ENCODE assay signal across 8 cellular contexts in genomic region chr11:96013459-96014213, GRCh38.
A peak's percentile ranks its signal among the peaks of the same experiment; 100 is the strongest.
DNase-seq lines count a peak whose midpoint lies in the region; ATAC-seq and TF ChIP-seq lines count a peak whose summit lies in the region.

No MANE protein-coding gene starts in this region.

- peaks cover 54% of the 10 kb centered on the region for H3K4me1 ChIP-seq in HUES48 (ENCODE audit: control insufficient read depth, insufficient read depth, low read length)

- no peaks in the 10 kb centered on the region for H3K9me3 ChIP-seq in HUES48 (ENCODE audit: control insufficient read depth, insufficient read depth, low read length)

- no peaks in the 10 kb centered on the region for H3K27me3 Mint-ChIP-seq in activated T-cell treated with anti-CD3 and anti-CD28 coated beads, Interleukin-2, amount 50 U/mL, for 4 hours (ENCODE audit: low read depth)
- H3K27me3 Mint-ChIP-seq in nephron progenitor cell (ENCODE audit: low read depth, poor library complexity) = peaks cover 2% of the 10 kb centered on the region

- no peaks in the 10 kb centered on the region for H3K27me3 ChIP-seq in HUES48 (ENCODE audit: control insufficient read depth, insufficient read depth, low read length)

- ATAC-seq in activated T-cell treated with anti-CD3 and anti-CD28 coated beads, Interleukin-2, amount 50 U/mL, for 4 hours = peak; percentile 9 to 23
- ATAC-seq in HG02840 (IDR thresholded peaks at IDR 0.05; ENCODE audit: low FRiP score, unreplicated experiment) (no peak), GM21515 (IDR thresholded peaks at IDR 0.05; ENCODE audit: unreplicated experiment) (no peak), GM18868 (IDR thresholded peaks at IDR 0.05; ENCODE audit: unreplicated experiment) (no peak)

- no peak for TF ChIP-seq CTCF in nephron progenitor cell (IDR thresholded peaks at IDR 0.05)

- H3K9ac ChIP-seq in HUES48 (ENCODE audit: low read depth, low read length) = no peak overlapping the region

- H3K4me1 Mint-ChIP-seq in activated T-cell treated with anti-CD3 and anti-CD28 coated beads, Interleukin-2, amount 50 U/mL, for 4 hours (ENCODE audit: low read depth) = peaks cover 58% of the 10 kb centered on the region
- peaks cover 10% of the 10 kb centered on the region for H3K4me1 Mint-ChIP-seq in nephron progenitor cell

- peak; percentile 16 for DNase-seq in Caki2 (ENCODE audit: low read depth)
- DNase-seq in activated T-cell treated with anti-CD3 and anti-CD28 coated beads, Interleukin-2, amount 50 U/mL, for 4 hours = peak; percentile 17
- no peak for DNase-seq in nephron progenitor cell
- no peak for DNase-seq in NCI-H1694 (lab: John Stamatoyannopoulos, UW)

- H3K27ac Mint-ChIP-seq in nephron progenitor cell = peak overlapping the region; percentile 95

- no peak overlapping the region for H3K4me3 ChIP-seq in HUES48 (ENCODE audit: low read depth, low read length)

- H3K9me3 Mint-ChIP-seq in activated T-cell treated with anti-CD3 and anti-CD28 coated beads, Interleukin-2, amount 50 U/mL, for 4 hours = no peaks in the 10 kb centered on the region
- no peaks in the 10 kb centered on the region for H3K9me3 Mint-ChIP-seq in nephron progenitor cell

- H3K4me3 Mint-ChIP-seq in activated T-cell treated with anti-CD3 and anti-CD28 coated beads, Interleukin-2, amount 50 U/mL, for 4 hours = peak overlapping the region; percentile 39
- no peak overlapping the region for H3K4me3 Mint-ChIP-seq in nephron progenitor cell

- in situ Hi-C loops in Caki2 (cut with HindIII; ENCODE audit: low pct_unique_long_range_greater_than_20kb, low sequenced_read_pairs) = no loop called here

- H3K36me3 ChIP-seq in HUES48 (ENCODE audit: control insufficient read depth, insufficient read depth, low read length) = no peaks in the 10 kb centered on the region

- H3K27ac ChIP-seq in HUES48 (ENCODE audit: low read depth, low read length) = peak overlapping the region; percentile 86

- H3K36me3 Mint-ChIP-seq in activated T-cell treated with anti-CD3 and anti-CD28 coated beads, Interleukin-2, amount 50 U/mL, for 4 hours (ENCODE audit: insufficient read depth) = peaks cover 2% of the 10 kb centered on the region
- no peaks in the 10 kb centered on the region for H3K36me3 Mint-ChIP-seq in nephron progenitor cell (ENCODE audit: low read depth)

Comparison
In these comparisons a context has a peak if more than half of its experiments do, and no peak if none do; other contexts are left out.
1. DNase-seq: peak in Caki2 (single experiment) and activated T-cell treated with anti-CD3 and anti-CD28 coated beads, Interleukin-2, amount 50 U/mL, for 4 hours (single experiment); none in nephron progenitor cell (single experiment) and NCI-H1694 (single experiment).
2. ATAC-seq: peak in activated T-cell treated with anti-CD3 and anti-CD28 coated beads, Interleukin-2, amount 50 U/mL, for 4 hours (2 of 2); none in HG02840 (single experiment), GM21515 (single experiment) and GM18868 (single experiment).